In the genomic region with DNA sequence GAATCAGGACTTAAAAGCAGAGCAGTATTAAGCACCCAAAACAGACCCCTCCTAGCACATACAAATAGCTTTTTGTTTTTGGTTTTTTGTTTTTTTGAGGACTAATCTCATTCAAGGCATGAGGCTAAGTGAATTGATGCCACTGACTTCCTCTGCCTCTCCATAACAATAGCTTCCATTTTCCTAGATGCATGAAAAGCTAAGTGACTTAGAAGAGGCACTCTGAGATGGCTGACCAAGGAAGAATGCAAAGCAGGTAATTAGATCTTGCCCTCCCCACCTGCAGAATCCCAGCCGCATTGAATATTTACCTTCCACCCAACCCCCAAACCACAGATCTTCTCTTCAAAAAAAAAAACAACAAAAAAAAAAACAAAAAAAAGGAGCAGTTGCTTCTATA, we compare ENCODE assay signal across 22 cellular contexts. TPM values are rescaled to one million over a fixed set of nuclear protein-coding genes. Genes with fewer than 3 reads are reported as not detected.
DNase-seq lines count a peak whose midpoint lies in the region; ATAC-seq and TF ChIP-seq lines count a peak whose summit lies in the region.
"Had no signal": no experiment of that assay in that cellular context is flagged by ENCODE, and none has a peak within 500 bp of the region (broad histone marks: within the 10 kb centered on the region; RNA-seq: fewer than 3 reads in every experiment).

No MANE protein-coding gene starts in this region.

- H3K27ac Mint-ChIP-seq in GM23338, result peak overlapping the region; percentile 88
- H3K27ac Mint-ChIP-seq in endodermal cell, result peak overlapping the region; percentile 34
- no peak overlapping the region for H3K27ac Mint-ChIP-seq in activated T-helper 1 cell treated with anti-CD3 and anti-CD28 coated beads, Interleukin-12 subunit alpha, Interleukin-12 subunit beta, Interleukin-2, Interleukin-4 antibody, amounts not matched to agents 30 ng/mL and 10 ng/mL and 1 ng/mL, durations not matched to agents 14 hours and 24 hours and 36 hours

- peaks cover 14% of the 10 kb centered on the region; the same call in 2 of the 3 replicates for H3K9me3 Mint-ChIP-seq in GM23338
- peaks cover 7% of the 10 kb centered on the region for H3K9me3 Mint-ChIP-seq in endodermal cell
- H3K9me3 Mint-ChIP-seq in activated T-helper 1 cell treated with anti-CD3 and anti-CD28 coated beads, Interleukin-12 subunit alpha, Interleukin-12 subunit beta, Interleukin-2, Interleukin-4 antibody, amounts not matched to agents 30 ng/mL and 10 ng/mL and 1 ng/mL, durations not matched to agents 14 hours and 24 hours and 36 hours, result no peaks in the 10 kb centered on the region

- H3K4me3 ChIP-seq in GM23338, result peak overlapping the region; percentile 22; the same call in 1 of the 2 replicates
- H3K4me3 ChIP-seq in Karpas-422 (ENCODE audit: low read length), result no peak overlapping the region
- no peak overlapping the region for H3K4me3 ChIP-seq in endodermal cell (ENCODE audit: low read length)
- peak overlapping the region; percentile 43; the same call in 1 of the 2 replicates for H3K4me3 ChIP-seq in iPS-20b (ENCODE audit: low read length)
- H3K4me3 ChIP-seq: SJCRH30 had no signal

- no peak for TF ChIP-seq CTCF in GM23338 (conservative IDR thresholded peaks at IDR 0.05; ENCODE audit: low read depth in 2 of 2)
- TF ChIP-seq CTCF in endodermal cell (conservative IDR thresholded peaks at IDR 0.05), result no peak

- no peaks in the 10 kb centered on the region for H3K36me3 ChIP-seq in GM23338 (ENCODE audit: insufficient read depth)
- no peaks in the 10 kb centered on the region for H3K36me3 ChIP-seq in Karpas-422 (ENCODE audit: insufficient read depth, low read length)
- H3K36me3 ChIP-seq in endodermal cell (ENCODE audit: control insufficient read depth, insufficient read depth, low read length), result no peaks in the 10 kb centered on the region
- no peaks in the 10 kb centered on the region for H3K36me3 ChIP-seq in iPS-20b (ENCODE audit: insufficient read depth, low read depth, low read length)
- H3K36me3 ChIP-seq: SJCRH30 had no signal

- no peaks in the 10 kb centered on the region for H3K79me2 ChIP-seq in GM23338 (replicated peaks; ENCODE audit: insufficient read depth)
- no peaks in the 10 kb centered on the region for H3K79me2 ChIP-seq in Karpas-422 (ENCODE audit: low read length)

- H4K20me1 ChIP-seq in GM23338 (replicated peaks; ENCODE audit: insufficient read depth) (no peaks in the 10 kb centered on the region), Karpas-422 (ENCODE audit: insufficient read depth, low read depth, low read length) (no peaks in the 10 kb centered on the region)

- WGBS in endodermal cell (ENCODE audit: insufficient coverage in 1 of 2, insufficient read length in 1 of 2), 2 experiments, result 46 to 56% methylated on average over 1 of the region's 1 CpG

- H2AFZ ChIP-seq in GM23338, result no peak overlapping the region
- H2AFZ ChIP-seq in Karpas-422 (ENCODE audit: low read length), result no peak overlapping the region

- H3F3A ChIP-seq in GM23338 (replicated peaks; ENCODE audit: low read depth), result no peaks in the 10 kb centered on the region

- H3K9me3 ChIP-seq in Karpas-422 (ENCODE audit: low read length), result no peaks in the 10 kb centered on the region
- no peaks in the 10 kb centered on the region for H3K9me3 ChIP-seq in endodermal cell (ENCODE audit: control insufficient read depth, low read length)
- no peaks in the 10 kb centered on the region for H3K9me3 ChIP-seq in iPS-20b (ENCODE audit: insufficient read depth, low read depth, low read length)
- H3K9me3 ChIP-seq: SJCRH30 had no signal

- ATAC-seq in GM23338 (peak; percentile 99), HG03342 (IDR thresholded peaks at IDR 0.05; ENCODE audit: unreplicated experiment) (no peak)
- ATAC-seq: HCT116 had no signal

- H3K4me2 ChIP-seq in GM23338 (peak overlapping the region; percentile 46), Karpas-422 (ENCODE audit: low read depth, low read length, poor library complexity, severe bottlenecking) (no peak overlapping the region)

- intact Hi-C loops in activated T-helper 1 cell treated with anti-CD3 and anti-CD28 coated beads, Interleukin-12 subunit alpha, Interleukin-12 subunit beta, Interleukin-2, Interleukin-4 antibody, amounts not matched to agents 30 ng/mL and 10 ng/mL and 1 ng/mL, durations not matched to agents 14 hours and 24 hours and 36 hours (cut with micrococcal nuclease), result no loop called here

- H3K4me3 Mint-ChIP-seq in GM23338 (peak overlapping the region; percentile 35; the same call in 2 of the 3 replicates), endodermal cell (no peak overlapping the region)
- H3K4me3 Mint-ChIP-seq in activated T-helper 1 cell treated with anti-CD3 and anti-CD28 coated beads, Interleukin-12 subunit alpha, Interleukin-12 subunit beta, Interleukin-2, Interleukin-4 antibody, amounts not matched to agents 30 ng/mL and 10 ng/mL and 1 ng/mL, durations not matched to agents 14 hours and 24 hours and 36 hours, result no peak overlapping the region

- peaks cover 35% of the 10 kb centered on the region for H3K4me1 Mint-ChIP-seq in GM23338
- H3K4me1 Mint-ChIP-seq in endodermal cell, result peaks cover 15% of the 10 kb centered on the region
- H3K4me1 Mint-ChIP-seq in activated T-helper 1 cell treated with anti-CD3 and anti-CD28 coated beads, Interleukin-12 subunit alpha, Interleukin-12 subunit beta, Interleukin-2, Interleukin-4 antibody, amounts not matched to agents 30 ng/mL and 10 ng/mL and 1 ng/mL, durations not matched to agents 14 hours and 24 hours and 36 hours (ENCODE audit: low read depth), result no peaks in the 10 kb centered on the region

- H3K9me2 ChIP-seq in GM23338 (ENCODE audit: insufficient read depth), result peaks cover 11% of the 10 kb centered on the region
- H3K9me2 ChIP-seq in Karpas-422 (replicated peaks; ENCODE audit: insufficient read depth, low read length), result no peaks in the 10 kb centered on the region

- DNase-seq in GM23338 (ENCODE audit: low spot score), result peak; percentile 95
- peak; percentile 22 for DNase-seq in Karpas-422
- peak; percentile 61 for DNase-seq in endodermal cell
- no peak for DNase-seq in NAMALWA (ENCODE audit: low spot score)
- no peak for DNase-seq in GM19240 (ENCODE audit: insufficient read length, low spot score)
- no peak for DNase-seq in activated T-helper 1 cell treated with anti-CD3 and anti-CD28 coated beads, Interleukin-12 subunit alpha, Interleukin-12 subunit beta, Interleukin-2, Interleukin-4 antibody, amounts not matched to agents 30 ng/mL and 10 ng/mL and 1 ng/mL, durations not matched to agents 14 hours and 24 hours and 36 hours (ENCODE audit: low spot score)
- DNase-seq: DMS79, KBM-7, NCI-H1092 treated with DMSO at 0.1 percent for 48 hours, NCI-H1436 treated with DMSO at 0.1 percent for 48 hours, NCI-H2029, NCI-H2171, NCI-H345, NCI-H524, NCI-H82, SJCRH30 had no signal

- H3K27me3 ChIP-seq in GM23338 (ENCODE audit: insufficient read depth) (no peaks in the 10 kb centered on the region), Karpas-422 (ENCODE audit: low read length) (no peaks in the 10 kb centered on the region), endodermal cell (ENCODE audit: control insufficient read depth, insufficient read depth, low read length, poor library complexity, severe bottlenecking) (no peaks in the 10 kb centered on the region), iPS-20b (ENCODE audit: insufficient read depth, low read length) (peaks cover 2% of the 10 kb centered on the region; the same call in 1 of the 2 replicates)
- H3K27me3 ChIP-seq: SJCRH30 had no signal

- H3K27ac ChIP-seq in GM23338 (ENCODE audit: low read depth), result peak overlapping the region; percentile 89
- no peak overlapping the region for H3K27ac ChIP-seq in Karpas-422 (ENCODE audit: low read length)
- H3K27ac ChIP-seq in endodermal cell (ENCODE audit: low read depth, low read length), result no peak overlapping the region
- H3K27ac ChIP-seq in iPS-20b (ENCODE audit: low read length), result peak overlapping the region; percentile 63
- H3K27ac ChIP-seq: C4-2B, SJCRH30 had no signal

- H3K9ac ChIP-seq in Karpas-422 (ENCODE audit: low read length) (no peak overlapping the region), endodermal cell (ENCODE audit: extremely low read depth, low read length, poor library complexity, severe bottlenecking) (no peak overlapping the region), iPS-20b (ENCODE audit: low read depth, low read length) (peak overlapping the region; percentile 40; the same call in 1 of the 2 replicates)

- H3K27me3 Mint-ChIP-seq in GM23338 (ENCODE audit: insufficient read depth, low read depth, poor library complexity) (no peaks in the 10 kb centered on the region), endodermal cell (ENCODE audit: insufficient read depth) (no peaks in the 10 kb centered on the region)
- no peaks in the 10 kb centered on the region for H3K27me3 Mint-ChIP-seq in activated T-helper 1 cell treated with anti-CD3 and anti-CD28 coated beads, Interleukin-12 subunit alpha, Interleukin-12 subunit beta, Interleukin-2, Interleukin-4 antibody, amounts not matched to agents 30 ng/mL and 10 ng/mL and 1 ng/mL, durations not matched to agents 14 hours and 24 hours and 36 hours (ENCODE audit: insufficient read depth)

- H3K4me1 ChIP-seq in GM23338 (ENCODE audit: insufficient read depth) (peaks cover 24% of the 10 kb centered on the region), Karpas-422 (ENCODE audit: low read length) (no peaks in the 10 kb centered on the region), endodermal cell (ENCODE audit: control insufficient read depth, insufficient read depth, low read length) (peaks cover 3% of the 10 kb centered on the region), iPS-20b (ENCODE audit: insufficient read depth, low read length) (peaks cover 19% of the 10 kb centered on the region; the same call in 1 of the 2 replicates)
- H3K4me1 ChIP-seq: SJCRH30 had no signal

- H3K36me3 Mint-ChIP-seq in GM23338 (ENCODE audit: low read depth) (peaks cover 19% of the 10 kb centered on the region; the same call in 2 of the 3 replicates), endodermal cell (ENCODE audit: low read depth) (no peaks in the 10 kb centered on the region)
- no peaks in the 10 kb centered on the region for H3K36me3 Mint-ChIP-seq in activated T-helper 1 cell treated with anti-CD3 and anti-CD28 coated beads, Interleukin-12 subunit alpha, Interleukin-12 subunit beta, Interleukin-2, Interleukin-4 antibody, amounts not matched to agents 30 ng/mL and 10 ng/mL and 1 ng/mL, durations not matched to agents 14 hours and 24 hours and 36 hours (ENCODE audit: low read depth)

TF ChIP-seq in GM23338, 12 proteins besides CTCF, POLR2A, EP300 and RAD21 (continues in another document):
- 0 out of 2 replicates have a peak, but pooled peaks have one; percentile 13 for TF ChIP-seq POLR2AphosphoS5 (IDR thresholded peaks at IDR 0.05; ENCODE audit: low read depth)
- peak; percentile 95 for TF ChIP-seq NANOG (IDR thresholded peaks at IDR 0.05; ENCODE audit: borderline replicate concordance)

RNA-seq across cellular contexts. Expression of a gene that starts 7.4 kb away (rescaled TPM):
- total RNA-seq in GM23338 (2014; rRNA removed; shearing (Covaris generic)), result 102 and 109 TPM in 2 replicates
- 25.9 and 27.9 TPM in 2 replicates for polyA plus RNA-seq in GM23338 (2016; fragmentation: Nextera tagmentation; extraction: Ambion mirVana)
- not detected in 2 replicates for total RNA-seq in Karpas-422 (2014; rRNA removed; shearing (Covaris generic); ENCODE audit: low replicate concordance)
- total RNA-seq in endodermal cell, result 10 to 100 TPM in 1 of 2 donors, 1 to 10 TPM in 1; 2.1 to 14.9 TPM
- 9.2 TPM for polyA plus RNA-seq in endodermal cell (2013, experiment 1 of 2)
- polyA plus RNA-seq in endodermal cell (2013, experiment 2 of 2), result 5.8 TPM
- not detected in 2 replicates for total RNA-seq in activated T-helper 1 cell treated with anti-CD3 and anti-CD28 coated beads, Interleukin-12 subunit alpha, Interleukin-12 subunit beta, Interleukin-2, Interleukin-4 antibody, amounts not matched to agents 30 ng/mL and 10 ng/mL and 1 ng/mL, durations not matched to agents 14 hours and 24 hours and 36 hours
- total RNA-seq: OCI-LY7 had no signal
- polyA plus RNA-seq: AG04450 had no signal

Comparison
In these comparisons a context has a peak if more than half of its experiments do, and no peak if none do; other contexts are left out.
1. DNase-seq: peak in GM23338 (single experiment), Karpas-422 (single experiment) and endodermal cell (single experiment); none in NAMALWA (single experiment), GM19240 (single experiment) and activated T-helper 1 cell treated with anti-CD3 and anti-CD28 coated beads, Interleukin-12 subunit alpha, Interleukin-12 subunit beta, Interleukin-2, Interleukin-4 antibody, amounts not matched to agents 30 ng/mL and 10 ng/mL and 1 ng/mL, durations not matched to agents 14 hours and 24 hours and 36 hours (single experiment).
2. H3K27ac ChIP-seq: peak in GM23338 (single experiment) and iPS-20b (single experiment); none in Karpas-422 (single experiment) and endodermal cell (single experiment).
3. H3K4me3 ChIP-seq: peak in GM23338 (single experiment) and iPS-20b (single experiment); none in Karpas-422 (single experiment) and endodermal cell (single experiment).